23 cellular contexts compared by ENCODE assay signal in the genomic region with DNA sequence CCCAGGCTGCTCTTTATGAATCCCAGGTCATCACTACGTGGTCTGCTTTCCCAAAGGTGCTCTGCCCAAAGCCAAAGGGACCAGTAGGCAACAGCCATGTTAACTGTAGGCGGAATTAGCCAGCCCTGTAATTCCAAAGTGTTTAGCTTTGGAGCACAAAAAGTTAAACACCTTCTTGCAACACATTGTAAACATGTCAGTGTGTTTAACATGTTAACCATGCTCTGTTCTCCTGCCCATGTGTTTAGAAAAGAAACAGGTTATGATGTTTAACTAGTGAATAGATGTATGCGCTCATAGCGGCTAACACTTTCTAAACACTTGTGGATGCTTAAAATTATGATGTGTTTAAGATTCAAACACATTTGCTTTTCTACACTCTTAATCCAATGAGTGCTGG.
DNase-seq lines count a peak whose midpoint lies in the region; ATAC-seq, FAIRE-seq and TF ChIP-seq lines count a peak whose summit lies in the region.
"Had no signal": no experiment of that assay in that cellular context is flagged by ENCODE, and none has a peak within 500 bp of the region (broad histone marks: within the 10 kb centered on the region; RNA-seq: fewer than 3 reads in every experiment).

No MANE protein-coding gene starts in this region.

- no peak overlapping the region for H4K8ac ChIP-seq in mesenchymal stem cell (ENCODE audit: low read length)

- TF ChIP-seq RAD21 in liver (IDR thresholded peaks at IDR 0.05) = no peak

- no peak overlapping the region for H2BK12ac ChIP-seq in mesenchymal stem cell (ENCODE audit: low read length in 2 of 2)

- H3K27me3 ChIP-seq in liver (ENCODE audit: control insufficient read depth in 4 of 4, insufficient read depth in 4 of 4, low read length in 3 of 4) = no peaks in the 10 kb centered on the region
- H3K27me3 ChIP-seq in mesenchymal stem cell (ENCODE audit: control insufficient read depth in 1 of 2, insufficient read depth in 1 of 2, low read length in 2 of 2) = peaks cover 0 to 3% of the 10 kb centered on the region in 2 experiments
- H3K27me3 ChIP-seq: BLaER1 treated with 17β-estradiol and CSF1 and Interleukin-3, amounts not matched to agents 10 nM and 100 nM had no signal

- H2AK5ac ChIP-seq in mesenchymal stem cell (ENCODE audit: low read length, severe bottlenecking) = no peak overlapping the region

- DNase-seq in NCI-H748 (lab: John Stamatoyannopoulos, UW; ENCODE audit: unreplicated experiment) (peak; percentile 7), NCI-H748 treated with DMSO at 0.1 percent for 48 hours (lab: John Stamatoyannopoulos, UW) (no peak), left lobe of liver (ENCODE audit: low spot score) (no peak), mesenchymal stem cell (no peak), foreskin fibroblast (no peak), GM12891 (ENCODE audit: insufficient read length, low spot score) (no peak)
- no peak for DNase-seq in stimulated activated CD4-positive, alpha-beta T cell treated with anti-CD3 and anti-CD28 coated beads, Interleukin-2, amount 100 ng/mL, for 48 hours
- DNase-seq: AML-193; Caco-2; Calu3; CD4-positive, alpha-beta T cell; CD8-positive, alpha-beta T cell; DMS79 treated with DMSO at 0.1 percent for 48 hours; GF-D8 had no signal

- H2BK5ac ChIP-seq in mesenchymal stem cell (ENCODE audit: low read depth, low read length, poor library complexity, severe bottlenecking) = no peak overlapping the region

- H3K9me3 ChIP-seq in liver (ENCODE audit: control insufficient read depth in 4 of 4, low read length in 3 of 4) (peaks cover 0 to 5% (median 0%) of the 10 kb centered on the region in 4 donors), mesenchymal stem cell (ENCODE audit: control insufficient read depth, low read length) (peaks cover 4% of the 10 kb centered on the region)

- no peaks in the 10 kb centered on the region for H3K79me1 ChIP-seq in mesenchymal stem cell (replicated peaks; ENCODE audit: low read length, poor library complexity, severe bottlenecking)

- H3K4ac ChIP-seq in mesenchymal stem cell (ENCODE audit: low read depth in 1 of 2, low read length in 2 of 2) = no peak overlapping the region

- no peak overlapping the region for H3K4me2 ChIP-seq in mesenchymal stem cell (ENCODE audit: low read length, poor library complexity, severe bottlenecking)
- H3K4me2 ChIP-seq: A549; BLaER1 treated with 17β-estradiol and CSF1 and Interleukin-3, amounts not matched to agents 10 nM and 100 nM had no signal

- H3K9ac ChIP-seq in liver (ENCODE audit: low read depth in 1 of 2, low read length in 2 of 2) (no peak overlapping the region), mesenchymal stem cell (ENCODE audit: low read length) (no peak overlapping the region)
- H3K9ac ChIP-seq: BLaER1 treated with 17β-estradiol and CSF1 and Interleukin-3, amounts not matched to agents 10 nM and 100 nM had no signal

- no peak overlapping the region for H2AFZ ChIP-seq in mesenchymal stem cell (ENCODE audit: low read depth, low read length)

- H2BK15ac ChIP-seq in mesenchymal stem cell (ENCODE audit: low read depth, poor library complexity, severe bottlenecking) = peak overlapping the region; percentile 34

- TF ChIP-seq CTCF in liver (IDR thresholded peaks at IDR 0.05; ENCODE audit: low read depth, low read length, missing input control) = no peak
- no peak for TF ChIP-seq CTCF in foreskin fibroblast (IDR thresholded peaks at IDR 0.05; ENCODE audit: low read depth, low read length)

- H3K4me1 ChIP-seq in liver (ENCODE audit: control insufficient read depth in 4 of 4, insufficient read depth in 4 of 4, low read length in 3 of 4) (no peaks in the 10 kb centered on the region), mesenchymal stem cell (ENCODE audit: control insufficient read depth, insufficient read depth, low read depth, low read length) (peaks cover 6% of the 10 kb centered on the region)
- H3K4me1 ChIP-seq: A549; BLaER1 treated with 17β-estradiol and CSF1 and Interleukin-3, amounts not matched to agents 10 nM and 100 nM; Caco-2 had no signal

- no peak for TF ChIP-seq POLR2A in GM12891 (IDR thresholded peaks at IDR 0.05; ENCODE audit: low read depth, low read length)

- FAIRE-seq in GM12891 (lab: Jason Lieb, UNC) = no peak
- FAIRE-seq: A549, D721Med, G401.6, GM12892, GM18507 had no signal

- H3K18ac ChIP-seq in mesenchymal stem cell (ENCODE audit: low read depth in 1 of 2, low read length in 2 of 2) = no peak overlapping the region

- 66% methylated on average over 4 of the region's 4 CpGs for WGBS in liver
- WGBS in mesenchymal stem cell = 71% methylated on average over 3 of the region's 4 CpGs

- ATAC-seq in left lobe of liver = peak; percentile 46
- ATAC-seq: A549; CD8-positive, alpha-beta T cell had no signal

- H3K27ac ChIP-seq in liver (ENCODE audit: low read depth in 1 of 2, low read length in 2 of 2) (no peak overlapping the region), mesenchymal stem cell (ENCODE audit: low read length, poor library complexity, severe bottlenecking) (no peak overlapping the region)
- H3K27ac ChIP-seq: 22Rv1; A549; BLaER1 treated with 17β-estradiol and CSF1 and Interleukin-3, amounts not matched to agents 10 nM and 100 nM; C4-2B had no signal

- no peak overlapping the region for H3K23ac ChIP-seq in mesenchymal stem cell (ENCODE audit: low read length in 2 of 2)

- no peaks in the 10 kb centered on the region for H3K36me3 ChIP-seq in liver (ENCODE audit: control insufficient read depth in 4 of 4, insufficient read depth in 3 of 4, low read depth in 1 of 4, low read length in 3 of 4)
- no peaks in the 10 kb centered on the region for H3K36me3 ChIP-seq in mesenchymal stem cell (ENCODE audit: control insufficient read depth in 1 of 2, insufficient read depth in 2 of 2, low read depth in 1 of 2, low read length in 2 of 2)
- H3K36me3 ChIP-seq: BLaER1 treated with 17β-estradiol and CSF1 and Interleukin-3, amounts not matched to agents 10 nM and 100 nM had no signal

- no peak overlapping the region for H2BK120ac ChIP-seq in mesenchymal stem cell (ENCODE audit: low read depth, low read length)

- H4K91ac ChIP-seq in mesenchymal stem cell (ENCODE audit: low read length) = no peak overlapping the region

- H3K4me3 ChIP-seq in liver (ENCODE audit: low read depth in 1 of 3, low read length in 3 of 3) (no peak overlapping the region), mesenchymal stem cell (ENCODE audit: insufficient read depth in 1 of 2, low read depth in 1 of 2, low read length in 2 of 2) (no peak overlapping the region), foreskin fibroblast (ENCODE audit: low read depth in 1 of 2, low read length in 2 of 2) (no peak overlapping the region)
- H3K4me3 ChIP-seq: A549; BLaER1 treated with 17β-estradiol and CSF1 and Interleukin-3, amounts not matched to agents 10 nM and 100 nM had no signal

- H3K14ac ChIP-seq in mesenchymal stem cell (ENCODE audit: low read length in 2 of 2) = no peak overlapping the region

TF ChIP-seq in liver, 16 proteins besides CTCF, POLR2A, EP300 and RAD21:
- TF ChIP-seq FOXA2 (IDR thresholded peaks at IDR 0.05) (peak; percentile 68), SP1 (IDR thresholded peaks at IDR 0.05) (no peak), GABPA (IDR thresholded peaks at IDR 0.05 in 1 of 2, conservative IDR thresholded peaks at IDR 0.05 in 1 of 2) (no peak), FOXA1 (IDR thresholded peaks at IDR 0.05) (peak; percentile 46)

TF ChIP-seq in GM12891, 5 proteins besides CTCF, POLR2A, EP300 and RAD21:
- no peak for TF ChIP-seq SPI1 (IDR thresholded peaks at IDR 0.05; ENCODE audit: low read depth, low read length)
- TF ChIP-seq POLR2AphosphoS5 (IDR thresholded peaks at IDR 0.05; ENCODE audit: low read depth, low read length) = no peak
- no peak for TF ChIP-seq PAX5 (IDR thresholded peaks at IDR 0.05; ENCODE audit: insufficient read depth, low read length, severe bottlenecking)
- TF ChIP-seq POU2F2 (IDR thresholded peaks at IDR 0.05; ENCODE audit: low read depth, low read length) = no peak
- TF ChIP-seq TAF1 (IDR thresholded peaks at IDR 0.05; ENCODE audit: low read depth, low read length) = no peak
